10 cellular contexts compared by ENCODE assay signal in genomic region chr19:29992233-29992867, GRCh38.
"Had no signal": no experiment of that assay in that cellular context is flagged by ENCODE, and none has a peak within 500 bp of the region (broad histone marks: within the 10 kb centered on the region; RNA-seq: fewer than 3 reads in every experiment).

No MANE protein-coding gene starts in this region.

- H3K27ac ChIP-seq: GM23248, KMS-11 had no signal

- H3K4me1 ChIP-seq: HAP-1 had no signal

- H3K4me3 ChIP-seq: GM23248, HAP-1 had no signal

- FAIRE-seq: HTR-8/SVneo had no signal

- DNase-seq: GM23248, GOT3, H7, IMR-90, Karpas-422, KBM-7 had no signal

- H3K9ac ChIP-seq: GM23248, KMS-11 had no signal

- H3K4me2 ChIP-seq: KMS-11 had no signal

- ATAC-seq: HCT116 had no signal
